8 cellular contexts compared by ENCODE assay signal in the genomic region with DNA sequence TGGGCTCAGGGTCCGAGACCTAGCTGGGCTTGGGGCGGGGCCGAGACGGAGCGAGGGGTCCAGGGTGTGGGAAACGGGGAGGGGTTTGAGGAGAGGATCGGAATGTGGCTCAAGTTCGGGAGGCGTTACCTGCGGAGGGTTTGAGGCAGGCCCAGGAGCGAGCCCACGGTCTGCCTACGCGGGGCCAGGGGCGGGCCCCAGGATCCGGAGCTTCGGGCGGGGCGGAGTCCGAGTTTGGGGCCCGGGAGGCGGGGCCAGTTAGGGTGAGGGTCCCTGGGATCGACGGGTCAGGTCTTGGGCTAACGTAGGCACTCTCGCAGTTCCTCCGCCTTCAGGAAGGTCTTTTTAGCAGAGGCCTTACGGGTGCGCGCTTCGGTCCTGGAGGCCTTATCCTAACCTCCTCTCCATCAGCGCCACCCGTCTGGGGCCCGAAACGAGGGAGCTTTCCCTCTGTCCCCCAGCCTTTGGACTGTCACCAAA. TPM values are rescaled to one million over a fixed set of nuclear protein-coding genes. Genes with fewer than 3 reads are reported as not detected.
DNase-seq lines count a peak whose midpoint lies in the region; ATAC-seq and TF ChIP-seq lines count a peak whose summit lies in the region.
"Not testable (repeated sequence)": the region's sequence is repeated elsewhere in the genome, so short reads cannot be mapped to it uniquely, and the experiment has no call there.

No MANE protein-coding gene starts in this region.

- not testable (repeated sequence) for H3K36me3 Mint-ChIP-seq in CD8-positive, alpha-beta T cell; activated T-cell treated with anti-CD3 and anti-CD28 coated beads, Interleukin-2, amount 50 U/mL, for 4 hours (ENCODE audit: insufficient read depth)

- POLR2A ChIA-PET in CD8-positive, alpha-beta T cell (lab: Charles Lee) = interaction anchor here (0.8 kb wide), 1 partner anchor 217 kb away, joined by 4 read pairs; no protein-coding TSS in a partner anchor

- not testable (repeated sequence) for H3K9me3 Mint-ChIP-seq in CD8-positive, alpha-beta T cell; activated T-cell treated with anti-CD3 and anti-CD28 coated beads, Interleukin-2, amount 50 U/mL, for 4 hours

- H3K9ac ChIP-seq in OCI-LY1 (ENCODE audit: low read length) (peak overlapping the region; percentile 62; the same call in 1 of the 2 replicates), duodenal mucosa (ENCODE audit: low read depth in 1 of 2, low read length in 2 of 2) (peak overlapping the region; percentile 33 to 54)

- 0% methylated on average over 24 of the region's 35 CpGs for WGBS in suprapubic skin

- H3K4me3 Mint-ChIP-seq in CD8-positive, alpha-beta T cell = peak overlapping the region; percentile 97
- peak overlapping the region; percentile 91 for H3K4me3 Mint-ChIP-seq in activated T-cell treated with anti-CD3 and anti-CD28 coated beads, Interleukin-2, amount 50 U/mL, for 4 hours

- TF ChIP-seq POLR2A in suprapubic skin (IDR thresholded peaks at IDR 0.05) = not testable (repeated sequence)

- ATAC-seq in CD8-positive, alpha-beta T cell; activated T-cell treated with anti-CD3 and anti-CD28 coated beads, Interleukin-2, amount 50 U/mL, for 4 hours: not testable (repeated sequence)
- ATAC-seq in HG02610 (IDR thresholded peaks at IDR 0.05; ENCODE audit: unreplicated experiment) = peak; percentile 32

- TF ChIP-seq EP300 in suprapubic skin (IDR thresholded peaks at IDR 0.05) = not testable (repeated sequence)

- H3F3A ChIP-seq in OCI-LY1 (ENCODE audit: insufficient read depth, low read length) = not testable (repeated sequence)

- peak in 2 of 7 experiments; percentile 33 to 67 for DNase-seq in CD8-positive, alpha-beta T cell
- not testable (repeated sequence) for DNase-seq in activated T-cell treated with anti-CD3 and anti-CD28 coated beads, Interleukin-2, amount 50 U/mL, for 4 hours
- DNase-seq in suprapubic skin (ENCODE audit: low spot score in 2 of 2) = peak in 1 of 2 donors; percentile 85

- not testable (repeated sequence) for H3K4me1 ChIP-seq in CD8-positive, alpha-beta T cell (ENCODE audit: insufficient read depth, low read length); OCI-LY1 (ENCODE audit: insufficient read depth, low read length, severe bottlenecking); duodenal mucosa (ENCODE audit: control insufficient read depth in 1 of 2, insufficient read depth in 2 of 2, low read length in 2 of 2); neuron (ENCODE audit: insufficient read depth, low read length)
- H3K4me1 ChIP-seq in suprapubic skin = peaks cover 13% of the 10 kb centered on the region

- intact Hi-C loops in CD8-positive, alpha-beta T cell (cut with DNase I, micrococcal nuclease) = loop anchor here (2.0 to 10.0 kb wide), 3 partner anchors 63 to 309 kb away; partner anchors contain the start of genes FOXJ2 (in 1 of the 2) and SLC2A3 (in 1 of the 2)

- H3K4me2 ChIP-seq in OCI-LY1 (ENCODE audit: low read length) = peak overlapping the region; percentile 67

- not testable (repeated sequence) for H3K27me3 ChIP-seq in CD8-positive, alpha-beta T cell (ENCODE audit: insufficient read depth, low read length); OCI-LY1 (ENCODE audit: insufficient read depth, low read length); duodenal mucosa (ENCODE audit: control insufficient read depth in 1 of 2, insufficient read depth in 2 of 2, low read length in 2 of 2); neuron (ENCODE audit: insufficient read depth, low read length); suprapubic skin

- H3K27ac ChIP-seq in CD8-positive, alpha-beta T cell (ENCODE audit: low read depth, low read length) = peak overlapping the region; percentile 45
- not testable (repeated sequence) for H3K27ac ChIP-seq in OCI-LY1 (ENCODE audit: low read depth, low read length, poor library complexity, severe bottlenecking)
- H3K27ac ChIP-seq in duodenal mucosa (ENCODE audit: low read depth, low read length) (peak overlapping the region; percentile 78), suprapubic skin (peak overlapping the region; percentile 81)

- peaks cover 11% of the 10 kb centered on the region for H3K4me1 Mint-ChIP-seq in CD8-positive, alpha-beta T cell (ENCODE audit: low read depth)
- peaks cover 11% of the 10 kb centered on the region for H3K4me1 Mint-ChIP-seq in activated T-cell treated with anti-CD3 and anti-CD28 coated beads, Interleukin-2, amount 50 U/mL, for 4 hours (ENCODE audit: low read depth)

- not testable (repeated sequence) for H4K20me1 ChIP-seq in OCI-LY1 (ENCODE audit: insufficient read depth, low read length)

- H3K9me3 ChIP-seq in CD8-positive, alpha-beta T cell (ENCODE audit: low read length); OCI-LY1 (ENCODE audit: low read length); duodenal mucosa (ENCODE audit: control insufficient read depth in 1 of 2, low read length in 2 of 2); iPS-18c (ENCODE audit: control insufficient read depth, insufficient read depth, low read length); neuron (ENCODE audit: low read length); suprapubic skin: not testable (repeated sequence)

- not testable (repeated sequence) for H2AFZ ChIP-seq in OCI-LY1 (ENCODE audit: low read length)
- H2AFZ ChIP-seq in neuron (ENCODE audit: low read depth, low read length) = peak overlapping the region; percentile 84

- not testable (repeated sequence) for TF ChIP-seq CTCF in CD8-positive, alpha-beta T cell (IDR thresholded peaks at IDR 0.05); OCI-LY1 (IDR thresholded peaks at IDR 0.05; ENCODE audit: low read length); suprapubic skin (IDR thresholded peaks at IDR 0.05)

- not testable (repeated sequence) for H3K27me3 Mint-ChIP-seq in CD8-positive, alpha-beta T cell (ENCODE audit: low read depth); activated T-cell treated with anti-CD3 and anti-CD28 coated beads, Interleukin-2, amount 50 U/mL, for 4 hours (ENCODE audit: low read depth)

- not testable (repeated sequence) for H3K36me3 ChIP-seq in CD8-positive, alpha-beta T cell (ENCODE audit: insufficient read depth, low read length); OCI-LY1 (ENCODE audit: insufficient read depth, low read length); duodenal mucosa (ENCODE audit: control insufficient read depth in 1 of 2, insufficient read depth in 2 of 2, low read length in 2 of 2); neuron (ENCODE audit: insufficient read depth, low read length); suprapubic skin

- not testable (repeated sequence) for H3K79me2 ChIP-seq in OCI-LY1 (ENCODE audit: insufficient read depth, low read length)

- peak overlapping the region; percentile 76 for H3K4me3 ChIP-seq in CD8-positive, alpha-beta T cell (ENCODE audit: low read depth, low read length)
- peak overlapping the region; percentile 70 for H3K4me3 ChIP-seq in OCI-LY1 (ENCODE audit: low read depth, low read length, poor library complexity, severe bottlenecking)
- peak overlapping the region; percentile 69 to 72 for H3K4me3 ChIP-seq in duodenal mucosa (ENCODE audit: low read depth in 1 of 2, low read length in 2 of 2)
- H3K4me3 ChIP-seq in iPS-18c (ENCODE audit: insufficient read depth, low read depth, low read length) = peak overlapping the region; percentile 61
- peak overlapping the region; percentile 92 for H3K4me3 ChIP-seq in neuron (ENCODE audit: low read length)
- H3K4me3 ChIP-seq in suprapubic skin = peak overlapping the region; percentile 93

- CTCF ChIA-PET in CD8-positive, alpha-beta T cell (lab: Charles Lee) = not testable (repeated sequence)

- H3K9me2 ChIP-seq in OCI-LY1 (ENCODE audit: low read depth, low read length) = not testable (repeated sequence)

- peak overlapping the region; percentile 91 for H3K27ac Mint-ChIP-seq in CD8-positive, alpha-beta T cell

RNA-seq across cellular contexts. Expression of gene FAM90A1, which starts 16.3 kb away (rescaled TPM):
- total RNA-seq in CD8-positive, alpha-beta T cell = under 1 TPM in 1 of 2 experiments, not detected in 1; 0.17 TPM
- total RNA-seq in activated T-cell treated with anti-CD3 and anti-CD28 coated beads, Interleukin-2, amount 50 U/mL, for 4 hours = under 1 TPM in 1 of 3 donors, not detected in 2; 0.34 TPM
- total RNA-seq in suprapubic skin = not detected
